In the genomic region with DNA sequence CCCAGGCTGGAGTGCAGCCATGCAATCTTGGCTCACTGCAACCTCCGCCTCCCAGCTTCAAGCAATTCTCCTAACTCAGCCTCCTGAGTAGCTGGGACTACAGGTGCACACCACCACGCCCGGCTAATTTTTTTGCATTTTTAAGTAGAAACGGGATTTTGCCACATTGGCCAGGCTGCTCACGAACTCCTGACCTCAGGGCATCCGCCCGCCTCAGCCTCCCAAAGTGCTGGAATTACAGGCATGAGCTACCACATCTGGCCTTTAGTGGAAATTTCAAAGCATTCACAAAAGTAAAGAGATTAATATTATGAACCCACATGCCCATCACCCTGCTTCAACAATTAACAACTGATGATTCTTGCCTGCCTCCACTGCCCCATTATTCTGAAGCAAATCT, we compare ENCODE assay signal across 3 cellular contexts.
"Had no signal": no experiment of that assay in that cellular context is flagged by ENCODE, and none has a peak within 500 bp of the region (broad histone marks: within the 10 kb centered on the region; RNA-seq: fewer than 3 reads in every experiment).

No MANE protein-coding gene starts in this region.

- H3K4me3 ChIP-seq: GM12878 had no signal

- ATAC-seq: GM12878 had no signal

- DNase-seq: GDM1, GF-D8 had no signal
